In the genomic region with DNA sequence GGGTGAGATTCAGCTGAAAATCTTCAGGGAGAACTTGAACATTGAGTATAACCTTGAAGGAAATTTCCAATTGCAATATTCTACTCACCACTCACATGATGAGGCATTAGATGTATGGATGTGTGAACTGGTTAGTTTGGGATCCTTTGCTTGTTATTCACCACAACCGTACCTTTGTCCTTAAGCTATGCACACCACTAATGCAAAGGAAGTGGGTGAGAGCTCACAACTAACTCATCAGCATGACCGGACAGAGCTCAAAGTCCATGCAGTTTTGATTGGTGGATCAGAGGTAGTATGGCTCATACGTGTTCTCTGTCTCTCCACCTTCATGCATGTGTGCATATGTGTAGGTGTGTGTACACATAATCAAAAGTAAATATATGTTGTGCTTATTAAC, we compare ENCODE assay signal across 38 cellular contexts. TPM values are rescaled to one million over a fixed set of nuclear protein-coding genes. Genes with fewer than 3 reads are reported as not detected.
"Had no signal": no experiment of that assay in that cellular context is flagged by ENCODE, and none has a peak within 500 bp of the region (broad histone marks: within the 10 kb centered on the region; RNA-seq: fewer than 3 reads in every experiment).

No MANE protein-coding gene starts in this region.

- H3K27me3 ChIP-seq: adrenal gland, body of pancreas, cardiac muscle cell, colonic mucosa, gastrocnemius medialis, heart left ventricle had no signal

- H3K4me3 ChIP-seq: adrenal gland, body of pancreas, cardiac muscle cell, colonic mucosa, gastrocnemius medialis, heart left ventricle had no signal

- DNase-seq: activated B cell treated with CpG ODN at 0.5 μM for 24 hours; activated CD4-positive, alpha-beta memory T cell treated with anti-CD3 and anti-CD28 coated beads for 36 hours; activated CD4-positive, alpha-beta T cell treated with anti-CD3 and anti-CD28 coated beads, Interleukin-2, amount 10 ng/mL, durations not matched to agents 24 days and 14 days; activated CD8-positive, alpha-beta memory T cell treated with anti-CD3 and anti-CD28 coated beads, Interleukin-2, amount 10 ng/mL, durations not matched to agents 7 days and 5 days; activated CD8-positive, alpha-beta memory T cell treated with anti-CD3 and anti-CD28 coated beads, Interleukin-2, amount 50 U/mL, for 4 hours; activated CD8-positive, alpha-beta T cell treated with anti-CD3 and anti-CD28 coated beads, Interleukin-2, amount 10 ng/mL, durations not matched to agents 7 days and 5 days; activated effector memory CD4-positive, alpha-beta T cell treated with anti-CD3 and anti-CD28 coated beads, Interleukin-2, amount 50 U/mL, for 16 hours; activated naive CD4-positive, alpha-beta T cell treated with anti-CD3 and anti-CD28 coated beads for 36 hours; activated naive CD8-positive, alpha-beta T cell treated with anti-CD3 and anti-CD28 coated beads for 36 hours; activated naive CD8-positive, alpha-beta T cell treated with anti-CD3 and anti-CD28 coated beads, Interleukin-2, amount 50 U/mL, for 24 hours; activated T-cell treated with anti-CD3 and anti-CD28 coated beads, Interleukin-2, amount 50 U/mL, for 1 hour; activated T-cell treated with anti-CD3 and anti-CD28 coated beads, Interleukin-2, amount 50 U/mL, for 48 hours; adrenal gland; amygdala; aorta; body of pancreas; central memory CD4-positive, alpha-beta T cell; cerebellar nuclear complex; colonic mucosa; effector CD8-positive, alpha-beta T cell; foreskin fibroblast; gastrocnemius medialis; glutamatergic neuron; heart left ventricle; T-helper 1 cell; T-helper 17 cell; T1000; WERI-Rb-1 had no signal

- ATAC-seq: activated CD4-positive, CD25-positive, alpha-beta regulatory T cell treated with anti-CD3 and anti-CD28 coated beads, Interleukin-2, amount 50 U/mL, for 24 hours; activated CD8-positive, alpha-beta memory T cell treated with anti-CD3 and anti-CD28 coated beads, Interleukin-2, amount 10 ng/mL, durations not matched to agents 7 days and 5 days; activated CD8-positive, alpha-beta T cell treated with anti-CD3 and anti-CD28 coated beads, Interleukin-2, amount 10 ng/mL, durations not matched to agents 7 days and 5 days; activated naive CD8-positive, alpha-beta T cell treated with anti-CD3 and anti-CD28 coated beads, Interleukin-2, amount 50 U/mL, for 24 hours; body of pancreas; esophagus mucosa; gastrocnemius medialis; heart left ventricle; T-helper 17 cell had no signal

- H3K4me1 ChIP-seq: adrenal gland, body of pancreas, colonic mucosa, gastrocnemius medialis, heart left ventricle had no signal

- H3K36me3 ChIP-seq: adrenal gland, cardiac muscle cell, colonic mucosa, gastrocnemius medialis, heart left ventricle, WERI-Rb-1 had no signal

- FAIRE-seq: endometrium, endothelial cell of umbilical vein had no signal

- H3K27ac ChIP-seq: adrenal gland, body of pancreas, cardiac muscle cell, colonic mucosa, gastrocnemius medialis, heart left ventricle, WERI-Rb-1 had no signal

- H3K9me3 ChIP-seq: adrenal gland, body of pancreas, colonic mucosa, gastrocnemius medialis, heart left ventricle had no signal

RNA-seq across cellular contexts. Expression of a gene that starts 43.5 kb away (rescaled TPM):
- total RNA-seq: activated B cell treated with CpG ODN at 0.5 μM for 24 hours; activated CD4-positive, alpha-beta memory T cell treated with anti-CD3 and anti-CD28 coated beads for 36 hours; activated CD4-positive, alpha-beta T cell treated with anti-CD3 and anti-CD28 coated beads, Interleukin-2, amount 10 ng/mL, durations not matched to agents 24 days and 14 days; activated CD8-positive, alpha-beta memory T cell treated with anti-CD3 and anti-CD28 coated beads for 36 hours; activated CD8-positive, alpha-beta memory T cell treated with anti-CD3 and anti-CD28 coated beads, Interleukin-2, amount 10 ng/mL, durations not matched to agents 7 days and 5 days; activated CD8-positive, alpha-beta T cell treated with anti-CD3 and anti-CD28 coated beads, Interleukin-2, amount 10 ng/mL, durations not matched to agents 7 days and 5 days; activated naive CD4-positive, alpha-beta T cell treated with anti-CD3 and anti-CD28 coated beads for 36 hours; activated naive CD8-positive, alpha-beta T cell treated with anti-CD3 and anti-CD28 coated beads for 36 hours; activated T-helper 1 cell treated with anti-CD3 and anti-CD28 coated beads, Interleukin-12 subunit alpha, Interleukin-12 subunit beta, Interleukin-2, Interleukin-4 antibody, amounts not matched to agents 30 ng/mL and 10 ng/mL and 1 ng/mL, durations not matched to agents 14 hours and 24 hours and 36 hours; activated T-helper 2 cell treated with anti-CD3 and anti-CD28 coated beads, Interferon-gamma antibody, Interleukin-2, Interleukin-4, amounts not matched to agents 10 μg/mL and 5 μg/mL and 100 μg/mL, durations not matched to agents 14 hours and 24 hours and 36 hours; adrenal gland; body of pancreas; cardiac muscle cell; colonic mucosa; dermis microvascular lymphatic vessel endothelial cell; endothelial cell of umbilical vein; epithelial cell of proximal tubule; esophagus mucosa; gastrocnemius medialis; heart left ventricle; T-helper 17 cell had no signal
